8 cellular contexts compared by ENCODE assay signal in genomic region chrX:136065044-136065671, GRCh38.
A peak's percentile ranks its signal among the peaks of the same experiment; 100 is the strongest.
DNase-seq lines count a peak whose midpoint lies in the region; ATAC-seq and TF ChIP-seq lines count a peak whose summit lies in the region.

No MANE protein-coding gene starts in this region.

- no peaks in the 10 kb centered on the region for H3K9me3 Mint-ChIP-seq in activated T-cell treated with anti-CD3 and anti-CD28 coated beads, Interleukin-2, amount 50 U/mL, for 72 hours
- H3K9me3 Mint-ChIP-seq in activated naive CD4-positive, alpha-beta T cell treated with anti-CD3 and anti-CD28 coated beads, Interleukin-2, amount 50 U/mL, for 24 hours = no peaks in the 10 kb centered on the region
- no peaks in the 10 kb centered on the region for H3K9me3 Mint-ChIP-seq in type B pancreatic cell

- H3K27ac Mint-ChIP-seq in activated T-cell treated with anti-CD3 and anti-CD28 coated beads, Interleukin-2, amount 50 U/mL, for 72 hours = no peak overlapping the region
- peak overlapping the region; percentile 68 for H3K27ac Mint-ChIP-seq in activated naive CD4-positive, alpha-beta T cell treated with anti-CD3 and anti-CD28 coated beads, Interleukin-2, amount 50 U/mL, for 24 hours
- peak overlapping the region; percentile 18 for H3K27ac Mint-ChIP-seq in type B pancreatic cell

- peaks cover 24% of the 10 kb centered on the region for H3K4me1 Mint-ChIP-seq in activated T-cell treated with anti-CD3 and anti-CD28 coated beads, Interleukin-2, amount 50 U/mL, for 72 hours (ENCODE audit: low read depth)
- H3K4me1 Mint-ChIP-seq in activated naive CD4-positive, alpha-beta T cell treated with anti-CD3 and anti-CD28 coated beads, Interleukin-2, amount 50 U/mL, for 24 hours = peaks cover 33% of the 10 kb centered on the region
- peaks cover 6% of the 10 kb centered on the region for H3K4me1 Mint-ChIP-seq in type B pancreatic cell (ENCODE audit: unreplicated experiment)

- peaks cover 24% of the 10 kb centered on the region for H3K27me3 Mint-ChIP-seq in activated T-cell treated with anti-CD3 and anti-CD28 coated beads, Interleukin-2, amount 50 U/mL, for 72 hours (ENCODE audit: low read depth)
- H3K27me3 Mint-ChIP-seq in activated naive CD4-positive, alpha-beta T cell treated with anti-CD3 and anti-CD28 coated beads, Interleukin-2, amount 50 U/mL, for 24 hours = no peaks in the 10 kb centered on the region
- H3K27me3 Mint-ChIP-seq in type B pancreatic cell = no peaks in the 10 kb centered on the region

- DNase-seq in activated T-cell treated with anti-CD3 and anti-CD28 coated beads, Interleukin-2, amount 50 U/mL, for 72 hours = peak; percentile 2 to 12
- no peak for DNase-seq in activated T-cell treated with anti-CD3 and anti-CD28 coated beads, Interleukin-2, amount 50 U/mL, for 48 hours
- DNase-seq in inferior parietal cortex (ENCODE audit: extremely low spot score) (peak; percentile 8), type B pancreatic cell (ENCODE audit: extremely low spot score, unreplicated experiment) (no peak), activated T-cell treated with anti-CD3 and anti-CD28 coated beads for 4 hours (no peak), AML-193 (lab: John Stamatoyannopoulos, UW) (no peak), A172 (ENCODE audit: low spot score) (no peak)

- no peaks in the 10 kb centered on the region for H3K36me3 Mint-ChIP-seq in activated T-cell treated with anti-CD3 and anti-CD28 coated beads, Interleukin-2, amount 50 U/mL, for 72 hours (ENCODE audit: insufficient read depth in 2 of 2)
- no peaks in the 10 kb centered on the region for H3K36me3 Mint-ChIP-seq in activated naive CD4-positive, alpha-beta T cell treated with anti-CD3 and anti-CD28 coated beads, Interleukin-2, amount 50 U/mL, for 24 hours
- H3K36me3 Mint-ChIP-seq in type B pancreatic cell = no peaks in the 10 kb centered on the region

- no peak for TF ChIP-seq CTCF in type B pancreatic cell (conservative IDR thresholded peaks at IDR 0.05)

- H3K4me3 Mint-ChIP-seq in activated T-cell treated with anti-CD3 and anti-CD28 coated beads, Interleukin-2, amount 50 U/mL, for 72 hours = peak overlapping the region; percentile 39
- peak overlapping the region; percentile 33 for H3K4me3 Mint-ChIP-seq in activated naive CD4-positive, alpha-beta T cell treated with anti-CD3 and anti-CD28 coated beads, Interleukin-2, amount 50 U/mL, for 24 hours
- H3K4me3 Mint-ChIP-seq in type B pancreatic cell = no peak overlapping the region

- peak; percentile 67 to 84 for ATAC-seq in activated T-cell treated with anti-CD3 and anti-CD28 coated beads, Interleukin-2, amount 50 U/mL, for 72 hours (replicated peaks in 1 of 2)

Comparison
In these comparisons a context has a peak if more than half of its experiments do, and no peak if none do; other contexts are left out.
1. DNase-seq: peak in activated T-cell treated with anti-CD3 and anti-CD28 coated beads, Interleukin-2, amount 50 U/mL, for 72 hours (2 of 2) and inferior parietal cortex (single experiment); none in activated T-cell treated with anti-CD3 and anti-CD28 coated beads, Interleukin-2, amount 50 U/mL, for 48 hours (0 of 2), type B pancreatic cell (single experiment), activated T-cell treated with anti-CD3 and anti-CD28 coated beads for 4 hours (single experiment), AML-193 (0 of 2) and A172 (single experiment).